13 cellular contexts compared by ENCODE assay signal in the genomic region with DNA sequence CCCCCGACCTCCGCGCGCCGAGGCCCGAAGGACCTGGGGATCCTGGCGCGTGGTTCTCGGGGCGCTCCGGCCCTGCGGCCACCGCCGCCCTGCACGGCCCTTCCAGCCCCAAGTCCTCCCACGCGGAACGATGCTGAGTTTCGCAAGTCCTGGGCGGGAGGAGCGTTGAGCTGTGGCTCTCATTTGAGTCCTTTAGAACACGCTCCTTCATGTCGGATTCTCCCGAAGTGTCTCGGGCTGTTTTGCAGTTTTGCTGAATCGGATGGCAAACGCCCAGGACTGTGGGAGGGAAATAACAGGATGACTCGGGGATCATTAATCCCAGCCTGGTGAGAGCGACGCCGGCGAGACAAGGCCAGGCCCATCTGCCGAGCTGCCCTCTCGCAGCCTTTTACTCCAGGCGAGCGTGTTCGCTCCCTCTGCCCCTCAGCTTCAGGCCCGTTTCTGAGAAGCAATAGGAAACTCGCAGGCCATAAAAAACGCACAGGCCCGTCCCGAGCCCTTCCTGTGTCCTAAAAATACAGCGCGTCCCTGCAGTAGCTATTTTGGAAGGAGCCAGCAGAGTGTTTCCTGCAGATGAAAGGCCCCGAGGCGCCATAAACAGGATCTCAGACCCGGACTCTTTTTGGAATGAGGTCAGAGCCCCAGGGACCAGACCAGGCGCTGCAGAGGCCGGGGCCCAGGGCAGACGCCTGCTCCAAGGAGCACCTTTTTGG.
DNase-seq lines count a peak whose midpoint lies in the region; ATAC-seq and TF ChIP-seq lines count a peak whose summit lies in the region.
"Had no signal": no experiment of that assay in that cellular context is flagged by ENCODE, and none has a peak within 500 bp of the region (broad histone marks: within the 10 kb centered on the region; RNA-seq: fewer than 3 reads in every experiment).

No MANE protein-coding gene starts in this region.

- ATAC-seq in HG03095 (IDR thresholded peaks at IDR 0.05; ENCODE audit: unreplicated experiment) (no peak), HG02938 (IDR thresholded peaks at IDR 0.05; ENCODE audit: unreplicated experiment) (no peak)
- ATAC-seq: activated T-helper 17 cell treated with anti-CD3 and anti-CD28 coated beads, Interleukin-2, amount 50 U/mL, for 72 hours; CD8-positive, alpha-beta T cell had no signal

- no peak for TF ChIP-seq CTCF in dorsolateral prefrontal cortex (IDR thresholded peaks at IDR 0.05 in 54 of 56, conservative IDR thresholded peaks at IDR 0.05 in 2 of 56; ENCODE audit: low read depth in 1 of 56, partially characterized antibody in 56 of 56)

- peak overlapping the region; percentile 20 for H3K4me2 ChIP-seq in GM23248 (ENCODE audit: unreplicated experiment)

- no peaks in the 10 kb centered on the region for H4K20me1 ChIP-seq in GM23248 (ENCODE audit: insufficient read depth)

- DNase-seq in GM23248 (peak; percentile 67), dorsolateral prefrontal cortex (peak in 5 of 10 donors; percentile 17 to 45 (median 33)), left kidney (ENCODE audit: low read depth, low spot score) (peak; percentile 54), AML-193 (lab: John Stamatoyannopoulos, UW) (no peak), D341Med (ENCODE audit: low spot score) (no peak)
- DNase-seq: NCI-H146, NCI-H748 treated with DMSO at 0.1 percent for 48 hours, small intestine had no signal

- no peak overlapping the region for H2AFZ ChIP-seq in GM23248

- in situ Hi-C loops in GM23248 (cut with MboI) = no loop called here

- no peaks in the 10 kb centered on the region for H3K27me3 ChIP-seq in GM23248 (replicated peaks; ENCODE audit: insufficient read depth)
- no peaks in the 10 kb centered on the region for H3K27me3 ChIP-seq in dorsolateral prefrontal cortex
- H3K27me3 ChIP-seq in skeletal muscle tissue (ENCODE audit: control insufficient read depth in 3 of 3, insufficient read depth in 3 of 3, low read length in 3 of 3) = peaks cover 0 to 4% (median 0%) of the 10 kb centered on the region in 3 donors

- peak overlapping the region; percentile 47; the same call in 1 of the 2 replicates for H3K9ac ChIP-seq in GM23248
- H3K9ac ChIP-seq in skeletal muscle tissue (ENCODE audit: low read depth in 1 of 3, low read length in 3 of 3) = peak overlapping the region in 2 of 3 donors; percentile 34 to 73

- no peaks in the 10 kb centered on the region for H3K9me2 ChIP-seq in GM23248 (ENCODE audit: insufficient read depth)

- WGBS in GM23248 (ENCODE audit: low coverage in 1 of 2, low lambda C conversion rate in 2 of 2, missing lambda C conversion rate in 2 of 2), 2 experiments = 37 to 48% methylated on average over 32 to 45 of the region's 50 CpGs

- no peak overlapping the region for H3K27ac ChIP-seq in GM23248
- peak overlapping the region in 49 of 59 donors; percentile 4 to 83 (median 67) for H3K27ac ChIP-seq in dorsolateral prefrontal cortex
- peak overlapping the region; percentile 74 for H3K27ac ChIP-seq in skeletal muscle tissue (ENCODE audit: low read depth, low read length)

- no peak overlapping the region for H3K4me3 ChIP-seq in GM23248
- H3K4me3 ChIP-seq in dorsolateral prefrontal cortex = peak overlapping the region in 4 of 59 donors; percentile 9 to 38 (median 19)
- H3K4me3 ChIP-seq in skeletal muscle tissue (ENCODE audit: low read length in 3 of 3) = peak overlapping the region in 1 of 3 donors; percentile 35

- H3K79me2 ChIP-seq in GM23248 (ENCODE audit: insufficient read depth) = no peaks in the 10 kb centered on the region

- no peaks in the 10 kb centered on the region for H3F3A ChIP-seq in GM23248 (ENCODE audit: insufficient read depth)

- no peaks in the 10 kb centered on the region for H3K4me1 ChIP-seq in GM23248 (ENCODE audit: insufficient read depth)
- H3K4me1 ChIP-seq in skeletal muscle tissue (ENCODE audit: control insufficient read depth in 3 of 3, insufficient read depth in 3 of 3, low read length in 3 of 3) = peaks cover 5 to 26% (median 23%) of the 10 kb centered on the region in 3 donors

- H3K9me3 ChIP-seq in GM23248 (ENCODE audit: low read depth) (no peaks in the 10 kb centered on the region), skeletal muscle tissue (ENCODE audit: control insufficient read depth in 3 of 3, low read length in 3 of 3) (peaks cover 0 to 2% (median 0%) of the 10 kb centered on the region in 3 donors)

- H3K36me3 ChIP-seq in GM23248 (ENCODE audit: low read depth) (no peaks in the 10 kb centered on the region), skeletal muscle tissue (ENCODE audit: control insufficient read depth in 3 of 3, insufficient read depth in 3 of 3, low read length in 3 of 3) (peaks cover 0 to 4% (median 0%) of the 10 kb centered on the region in 3 donors)

- intact Hi-C loops in dorsolateral prefrontal cortex (cut with DNase I) = no loop called here

Comparison
In these comparisons a context has a peak if more than half of its experiments do, and no peak if none do; other contexts are left out.
1. DNase-seq: peak in GM23248 (single experiment) and left kidney (single experiment); none in AML-193 (0 of 2) and D341Med (single experiment).